23 cellular contexts compared by ENCODE assay signal in the genomic region with DNA sequence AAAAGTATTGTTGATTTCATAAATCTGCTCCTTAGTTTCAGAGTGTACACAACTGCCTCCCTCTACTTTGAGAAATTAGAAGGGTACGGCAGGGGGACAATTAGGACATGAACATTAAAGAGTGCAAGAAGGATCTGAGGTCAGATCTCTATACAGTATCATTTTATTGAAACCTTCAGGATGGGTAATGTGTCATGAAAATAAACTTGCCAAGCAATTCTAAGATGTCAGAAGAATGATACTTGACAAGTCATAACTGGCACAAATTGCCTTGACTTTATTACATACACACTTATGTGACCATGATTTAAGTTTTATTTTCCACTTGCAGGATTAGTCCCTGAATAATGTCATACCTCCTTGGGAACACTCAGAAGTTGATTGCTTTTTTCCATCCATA.
DNase-seq lines count a peak whose midpoint lies in the region; ATAC-seq and TF ChIP-seq lines count a peak whose summit lies in the region.
"Had no signal": no experiment of that assay in that cellular context is flagged by ENCODE, and none has a peak within 500 bp of the region (broad histone marks: within the 10 kb centered on the region; RNA-seq: fewer than 3 reads in every experiment).

No MANE protein-coding gene starts in this region.

- H3K9me3 Mint-ChIP-seq in activated T-helper 2 cell treated with anti-CD3 and anti-CD28 coated beads, Interferon-gamma antibody, Interleukin-2, Interleukin-4, amounts not matched to agents 10 μg/mL and 5 μg/mL and 100 μg/mL, durations not matched to agents 14 hours and 24 hours and 36 hours: no peaks in the 10 kb centered on the region
- no peaks in the 10 kb centered on the region for H3K9me3 Mint-ChIP-seq in nephron
- H3K9me3 Mint-ChIP-seq: activated naive CD8-positive, alpha-beta T cell treated with anti-CD3 and anti-CD28 coated beads, Interleukin-2, amount 10 ng/mL, durations not matched to agents 7 days and 5 days; dendritic cell treated with granulocyte-macrophage colony-stimulating factor and Interleukin-4, amounts not matched to agents 40 ng/mL and 50 ng/mL, for 4 days; naive B cell had no signal

- H3K27ac Mint-ChIP-seq in activated T-helper 2 cell treated with anti-CD3 and anti-CD28 coated beads, Interferon-gamma antibody, Interleukin-2, Interleukin-4, amounts not matched to agents 10 μg/mL and 5 μg/mL and 100 μg/mL, durations not matched to agents 14 hours and 24 hours and 36 hours: peak overlapping the region; percentile 45
- peak overlapping the region in 2 of 3 experiments; percentile 61 to 69 for H3K27ac Mint-ChIP-seq in nephron
- H3K27ac Mint-ChIP-seq: activated naive CD8-positive, alpha-beta T cell treated with anti-CD3 and anti-CD28 coated beads, Interleukin-2, amount 10 ng/mL, durations not matched to agents 7 days and 5 days; dendritic cell treated with granulocyte-macrophage colony-stimulating factor and Interleukin-4, amounts not matched to agents 40 ng/mL and 50 ng/mL, for 4 days had no signal

- no peaks in the 10 kb centered on the region for H3K9me3 ChIP-seq in left ventricle myocardium inferior (replicated peaks)
- no peaks in the 10 kb centered on the region for H3K9me3 ChIP-seq in uterus
- H3K9me3 ChIP-seq: pancreas, upper lobe of left lung had no signal

- peaks cover 86% of the 10 kb centered on the region for H3K4me1 ChIP-seq in left ventricle myocardium inferior
- H3K4me1 ChIP-seq in uterus: peaks cover 7 to 24% of the 10 kb centered on the region in 2 donors

- intact Hi-C loops in left ventricle myocardium inferior (cut with micrococcal nuclease) (no loop called here), Right ventricle myocardium superior (cut with DNase I) (no loop called here), uterus (cut with DNase I; ENCODE audit: low total_unique reads) (no loop called here)
- intact Hi-C loops in activated T-helper 2 cell treated with anti-CD3 and anti-CD28 coated beads, Interferon-gamma antibody, Interleukin-2, Interleukin-4, amounts not matched to agents 10 μg/mL and 5 μg/mL and 100 μg/mL, durations not matched to agents 14 hours and 24 hours and 36 hours (cut with micrococcal nuclease): no loop called here

- no peak for ATAC-seq in Right ventricle myocardium superior (ENCODE audit: poor library complexity)
- no peak for ATAC-seq in GM21447 (IDR thresholded peaks at IDR 0.05; ENCODE audit: unreplicated experiment)
- ATAC-seq: GM12878; pancreas; stimulated activated naive CD8-positive, alpha-beta T cell treated with anti-CD3 and anti-CD28 coated beads, Interleukin-15, Interleukin-2, amounts not matched to agents 100 U/mL and 50 U/mL, for 24 hours had no signal

- H3K4me3 Mint-ChIP-seq in activated T-helper 2 cell treated with anti-CD3 and anti-CD28 coated beads, Interferon-gamma antibody, Interleukin-2, Interleukin-4, amounts not matched to agents 10 μg/mL and 5 μg/mL and 100 μg/mL, durations not matched to agents 14 hours and 24 hours and 36 hours (ENCODE audit: low read depth): no peak overlapping the region
- H3K4me3 Mint-ChIP-seq in nephron: no peak overlapping the region
- H3K4me3 Mint-ChIP-seq: activated naive CD8-positive, alpha-beta T cell treated with anti-CD3 and anti-CD28 coated beads, Interleukin-2, amount 10 ng/mL, durations not matched to agents 7 days and 5 days; dendritic cell treated with granulocyte-macrophage colony-stimulating factor and Interleukin-4, amounts not matched to agents 40 ng/mL and 50 ng/mL, for 4 days; naive B cell had no signal

- DNase-seq in left ventricle myocardium inferior (no peak), Right ventricle myocardium superior (no peak), uterus (no peak), NCI-H2081 (lab: John Stamatoyannopoulos, UW) (no peak)
- no peak for DNase-seq in activated T-helper 2 cell treated with anti-CD3 and anti-CD28 coated beads, Interferon-gamma antibody, Interleukin-2, Interleukin-4, amounts not matched to agents 10 μg/mL and 5 μg/mL and 100 μg/mL, durations not matched to agents 14 hours and 24 hours and 36 hours (ENCODE audit: low spot score)
- DNase-seq: activated CD4-positive, alpha-beta T cell treated with anti-CD3 and anti-CD28 coated beads, Interleukin-2, amount 50 U/mL, for 1 hour; activated naive CD8-positive, alpha-beta T cell treated with anti-CD3 and anti-CD28 coated beads, Interleukin-2, amount 10 ng/mL, durations not matched to agents 7 days and 5 days; DMS53; islet precursor cell; MM.1S; naive B cell; NCI-H1436; NCI-H82; pancreas; SHP77 treated with DMSO at 0.1 percent for 48 hours; stimulated activated naive CD8-positive, alpha-beta T cell treated with anti-CD3 and anti-CD28 coated beads, Interleukin-15, Interleukin-2, amounts not matched to agents 100 U/mL and 50 U/mL, for 24 hours; T-helper 1 cell had no signal

- peaks cover 14% of the 10 kb centered on the region for H3K36me3 ChIP-seq in left ventricle myocardium inferior
- H3K36me3 ChIP-seq in uterus: no peaks in the 10 kb centered on the region
- H3K36me3 ChIP-seq: pancreas had no signal

- H3K27me3 ChIP-seq in left ventricle myocardium inferior (ENCODE audit: low read depth) (no peaks in the 10 kb centered on the region), uterus (no peaks in the 10 kb centered on the region)
- H3K27me3 ChIP-seq: pancreas, upper lobe of left lung had no signal

- TF ChIP-seq CTCF in left ventricle myocardium inferior (IDR thresholded peaks at IDR 0.05; ENCODE audit: borderline replicate concordance) (no peak), nephron (IDR thresholded peaks at IDR 0.05; ENCODE audit: unreplicated experiment in 3 of 3) (no peak), uterus (IDR thresholded peaks at IDR 0.05) (no peak)

- H3K27ac ChIP-seq in left ventricle myocardium inferior (replicated peaks): peak overlapping the region; percentile 85
- H3K27ac ChIP-seq in uterus: peak overlapping the region; percentile 89 to 98
- H3K27ac ChIP-seq: pancreas had no signal

- TF ChIP-seq POLR2A in uterus (IDR thresholded peaks at IDR 0.05): no peak

- peaks cover 46% of the 10 kb centered on the region for H3K4me1 Mint-ChIP-seq in activated T-helper 2 cell treated with anti-CD3 and anti-CD28 coated beads, Interferon-gamma antibody, Interleukin-2, Interleukin-4, amounts not matched to agents 10 μg/mL and 5 μg/mL and 100 μg/mL, durations not matched to agents 14 hours and 24 hours and 36 hours (ENCODE audit: low read depth)
- peaks cover 71% of the 10 kb centered on the region for H3K4me1 Mint-ChIP-seq in nephron

- no peaks in the 10 kb centered on the region for H3K27me3 Mint-ChIP-seq in activated T-helper 2 cell treated with anti-CD3 and anti-CD28 coated beads, Interferon-gamma antibody, Interleukin-2, Interleukin-4, amounts not matched to agents 10 μg/mL and 5 μg/mL and 100 μg/mL, durations not matched to agents 14 hours and 24 hours and 36 hours (ENCODE audit: low read depth)
- no peaks in the 10 kb centered on the region for H3K27me3 Mint-ChIP-seq in nephron (ENCODE audit: low read depth)
- H3K27me3 Mint-ChIP-seq: activated naive CD8-positive, alpha-beta T cell treated with anti-CD3 and anti-CD28 coated beads, Interleukin-2, amount 10 ng/mL, durations not matched to agents 7 days and 5 days; dendritic cell treated with granulocyte-macrophage colony-stimulating factor and Interleukin-4, amounts not matched to agents 40 ng/mL and 50 ng/mL, for 4 days; naive B cell had no signal

- no peak overlapping the region for H3K4me3 ChIP-seq in left ventricle myocardium inferior
- no peak overlapping the region for H3K4me3 ChIP-seq in uterus
- H3K4me3 ChIP-seq: GM12878, GM23248, pancreas, upper lobe of left lung had no signal

- H3K36me3 Mint-ChIP-seq in activated T-helper 2 cell treated with anti-CD3 and anti-CD28 coated beads, Interferon-gamma antibody, Interleukin-2, Interleukin-4, amounts not matched to agents 10 μg/mL and 5 μg/mL and 100 μg/mL, durations not matched to agents 14 hours and 24 hours and 36 hours (ENCODE audit: low read depth): peaks cover 53% of the 10 kb centered on the region
- peaks cover 21% of the 10 kb centered on the region for H3K36me3 Mint-ChIP-seq in nephron (ENCODE audit: low read depth)
